Comparison of ENCODE assay signal across 1 cellular context in the genomic region with DNA sequence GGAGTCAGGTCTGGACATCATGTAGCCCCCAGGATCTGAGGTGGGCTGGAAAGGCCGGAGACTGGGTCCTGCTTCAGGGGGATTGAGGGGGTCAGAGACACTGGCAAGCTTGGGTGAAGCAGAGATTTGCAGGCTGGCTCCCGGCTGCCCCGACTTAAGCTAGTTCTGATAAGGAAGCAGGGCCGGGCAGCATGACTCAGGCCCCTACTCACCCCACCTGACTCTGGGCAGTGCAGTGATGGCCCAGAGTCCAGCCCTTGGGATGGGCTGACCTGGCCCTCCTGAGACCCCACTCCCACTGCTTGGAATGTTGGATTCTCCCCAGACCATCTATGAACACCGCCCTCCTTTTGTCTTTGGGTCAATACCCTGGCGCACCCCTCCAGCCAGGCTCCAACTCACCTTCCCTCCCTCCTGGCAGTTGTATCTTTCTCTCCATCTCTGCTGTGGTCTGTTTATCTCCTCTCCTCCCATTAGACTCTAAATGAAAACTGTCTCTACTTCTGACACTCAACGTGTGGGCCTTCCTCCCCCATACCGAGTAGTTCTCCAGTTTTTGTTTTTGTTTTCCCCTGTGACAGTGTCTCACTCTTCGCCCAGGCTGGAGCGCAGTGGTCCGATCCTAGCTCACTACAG.
A peak's percentile ranks its signal among the peaks of the same experiment; 100 is the strongest.
TF ChIP-seq lines count a peak whose summit lies in the region.

No MANE protein-coding gene starts in this region.

TF ChIP-seq in HepG2, 621 proteins besides CTCF, POLR2A, EP300 and RAD21:
- TF ChIP-seq, protein P1, sequence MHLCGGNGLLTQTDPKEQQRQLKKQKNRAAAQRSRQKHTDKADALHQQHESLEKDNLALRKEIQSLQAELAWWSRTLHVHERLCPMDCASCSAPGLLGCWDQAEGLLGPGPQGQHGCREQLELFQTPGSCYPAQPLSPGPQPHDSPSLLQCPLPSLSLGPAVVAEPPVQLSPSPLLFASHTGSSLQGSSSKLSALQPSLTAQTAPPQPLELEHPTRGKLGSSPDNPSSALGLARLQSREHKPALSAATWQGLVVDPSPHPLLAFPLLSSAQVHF (CRISPR knock-in tag; IDR thresholded peaks at IDR 0.05), result no peak
- 0 out of 2 replicates have a peak, but pooled peaks have one; percentile 26 for TF ChIP-seq PITX1 (CRISPR knock-in tag; IDR thresholded peaks at IDR 0.05)
- TF ChIP-seq ZFYVE20 (CRISPR knock-in tag; IDR thresholded peaks at IDR 0.05; ENCODE audit: borderline replicate concordance, low read depth), result no peak
- TF ChIP-seq, protein P2, sequence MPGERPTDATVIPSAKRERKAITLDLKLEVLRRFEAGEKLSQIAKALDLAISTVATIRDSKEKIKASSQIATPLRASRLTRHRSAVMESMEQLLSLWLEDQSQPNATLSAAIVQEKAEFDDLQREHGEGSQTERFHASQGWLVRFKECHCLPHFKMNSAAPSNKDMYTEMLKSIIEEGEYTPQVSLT (CRISPR knock-in tag; IDR thresholded peaks at IDR 0.05; ENCODE audit: borderline replicate concordance, low read depth), result no peak
- TF ChIP-seq, protein P3, sequence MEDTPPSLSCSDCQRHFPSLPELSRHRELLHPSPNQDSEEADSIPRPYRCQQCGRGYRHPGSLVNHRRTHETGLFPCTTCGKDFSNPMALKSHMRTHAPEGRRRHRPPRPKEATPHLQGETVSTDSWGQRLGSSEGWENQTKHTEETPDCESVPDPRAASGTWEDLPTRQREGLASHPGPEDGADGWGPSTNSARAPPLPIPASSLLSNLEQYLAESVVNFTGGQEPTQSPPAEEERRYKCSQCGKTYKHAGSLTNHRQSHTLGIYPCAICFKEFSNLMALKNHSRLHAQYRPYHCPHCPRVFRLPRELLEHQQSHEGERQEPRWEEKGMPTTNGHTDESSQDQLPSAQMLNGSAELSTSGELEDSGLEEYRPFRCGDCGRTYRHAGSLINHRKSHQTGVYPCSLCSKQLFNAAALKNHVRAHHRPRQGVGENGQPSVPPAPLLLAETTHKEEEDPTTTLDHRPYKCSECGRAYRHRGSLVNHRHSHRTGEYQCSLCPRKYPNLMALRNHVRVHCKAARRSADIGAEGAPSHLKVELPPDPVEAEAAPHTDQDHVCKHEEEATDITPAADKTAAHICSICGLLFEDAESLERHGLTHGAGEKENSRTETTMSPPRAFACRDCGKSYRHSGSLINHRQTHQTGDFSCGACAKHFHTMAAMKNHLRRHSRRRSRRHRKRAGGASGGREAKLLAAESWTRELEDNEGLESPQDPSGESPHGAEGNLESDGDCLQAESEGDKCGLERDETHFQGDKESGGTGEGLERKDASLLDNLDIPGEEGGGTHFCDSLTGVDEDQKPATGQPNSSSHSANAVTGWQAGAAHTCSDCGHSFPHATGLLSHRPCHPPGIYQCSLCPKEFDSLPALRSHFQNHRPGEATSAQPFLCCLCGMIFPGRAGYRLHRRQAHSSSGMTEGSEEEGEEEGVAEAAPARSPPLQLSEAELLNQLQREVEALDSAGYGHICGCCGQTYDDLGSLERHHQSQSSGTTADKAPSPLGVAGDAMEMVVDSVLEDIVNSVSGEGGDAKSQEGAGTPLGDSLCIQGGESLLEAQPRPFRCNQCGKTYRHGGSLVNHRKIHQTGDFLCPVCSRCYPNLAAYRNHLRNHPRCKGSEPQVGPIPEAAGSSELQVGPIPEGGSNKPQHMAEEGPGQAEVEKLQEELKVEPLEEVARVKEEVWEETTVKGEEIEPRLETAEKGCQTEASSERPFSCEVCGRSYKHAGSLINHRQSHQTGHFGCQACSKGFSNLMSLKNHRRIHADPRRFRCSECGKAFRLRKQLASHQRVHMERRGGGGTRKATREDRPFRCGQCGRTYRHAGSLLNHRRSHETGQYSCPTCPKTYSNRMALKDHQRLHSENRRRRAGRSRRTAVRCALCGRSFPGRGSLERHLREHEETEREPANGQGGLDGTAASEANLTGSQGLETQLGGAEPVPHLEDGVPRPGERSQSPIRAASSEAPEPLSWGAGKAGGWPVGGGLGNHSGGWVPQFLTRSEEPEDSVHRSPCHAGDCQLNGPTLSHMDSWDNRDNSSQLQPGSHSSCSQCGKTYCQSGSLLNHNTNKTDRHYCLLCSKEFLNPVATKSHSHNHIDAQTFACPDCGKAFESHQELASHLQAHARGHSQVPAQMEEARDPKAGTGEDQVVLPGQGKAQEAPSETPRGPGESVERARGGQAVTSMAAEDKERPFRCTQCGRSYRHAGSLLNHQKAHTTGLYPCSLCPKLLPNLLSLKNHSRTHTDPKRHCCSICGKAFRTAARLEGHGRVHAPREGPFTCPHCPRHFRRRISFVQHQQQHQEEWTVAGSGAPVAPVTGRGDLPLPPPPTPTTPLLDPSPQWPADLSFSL (CRISPR knock-in tag; IDR thresholded peaks at IDR 0.05), result no peak
- TF ChIP-seq NFKBIZ (CRISPR knock-in tag; IDR thresholded peaks at IDR 0.05), result no peak
- TF ChIP-seq, protein P4, sequence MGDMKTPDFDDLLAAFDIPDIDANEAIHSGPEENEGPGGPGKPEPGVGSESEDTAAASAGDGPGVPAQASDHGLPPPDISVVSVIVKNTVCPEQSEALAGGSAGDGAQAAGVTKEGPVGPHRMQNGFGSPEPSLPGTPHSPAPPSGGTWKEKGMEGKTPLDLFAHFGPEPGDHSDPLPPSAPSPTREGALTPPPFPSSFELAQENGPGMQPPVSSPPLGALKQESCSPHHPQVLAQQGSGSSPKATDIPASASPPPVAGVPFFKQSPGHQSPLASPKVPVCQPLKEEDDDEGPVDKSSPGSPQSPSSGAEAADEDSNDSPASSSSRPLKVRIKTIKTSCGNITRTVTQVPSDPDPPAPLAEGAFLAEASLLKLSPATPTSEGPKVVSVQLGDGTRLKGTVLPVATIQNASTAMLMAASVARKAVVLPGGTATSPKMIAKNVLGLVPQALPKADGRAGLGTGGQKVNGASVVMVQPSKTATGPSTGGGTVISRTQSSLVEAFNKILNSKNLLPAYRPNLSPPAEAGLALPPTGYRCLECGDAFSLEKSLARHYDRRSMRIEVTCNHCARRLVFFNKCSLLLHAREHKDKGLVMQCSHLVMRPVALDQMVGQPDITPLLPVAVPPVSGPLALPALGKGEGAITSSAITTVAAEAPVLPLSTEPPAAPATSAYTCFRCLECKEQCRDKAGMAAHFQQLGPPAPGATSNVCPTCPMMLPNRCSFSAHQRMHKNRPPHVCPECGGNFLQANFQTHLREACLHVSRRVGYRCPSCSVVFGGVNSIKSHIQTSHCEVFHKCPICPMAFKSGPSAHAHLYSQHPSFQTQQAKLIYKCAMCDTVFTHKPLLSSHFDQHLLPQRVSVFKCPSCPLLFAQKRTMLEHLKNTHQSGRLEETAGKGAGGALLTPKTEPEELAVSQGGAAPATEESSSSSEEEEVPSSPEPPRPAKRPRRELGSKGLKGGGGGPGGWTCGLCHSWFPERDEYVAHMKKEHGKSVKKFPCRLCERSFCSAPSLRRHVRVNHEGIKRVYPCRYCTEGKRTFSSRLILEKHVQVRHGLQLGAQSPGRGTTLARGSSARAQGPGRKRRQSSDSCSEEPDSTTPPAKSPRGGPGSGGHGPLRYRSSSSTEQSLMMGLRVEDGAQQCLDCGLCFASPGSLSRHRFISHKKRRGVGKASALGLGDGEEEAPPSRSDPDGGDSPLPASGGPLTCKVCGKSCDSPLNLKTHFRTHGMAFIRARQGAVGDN (CRISPR knock-in tag; IDR thresholded peaks at IDR 0.05), result peak; percentile 43
- TF ChIP-seq NFE2L1 (CRISPR knock-in tag; IDR thresholded peaks at IDR 0.05; ENCODE audit: borderline replicate concordance), result no peak
- TF ChIP-seq FOSL2 (CRISPR knock-in tag; IDR thresholded peaks at IDR 0.05), result peak; percentile 61
- no peak for TF ChIP-seq ZBTB1 (CRISPR knock-in tag; IDR thresholded peaks at IDR 0.05; ENCODE audit: borderline replicate concordance)
- peak; percentile 41; the same call in 1 of the 2 replicates for TF ChIP-seq ZNF547 (CRISPR knock-in tag; IDR thresholded peaks at IDR 0.05)
- 0 out of 2 replicates have a peak, but pooled peaks have one; percentile 23 for TF ChIP-seq TBX2 (CRISPR knock-in tag; IDR thresholded peaks at IDR 0.05; ENCODE audit: borderline replicate concordance)
- no peak for TF ChIP-seq NR2F2 (IDR thresholded peaks at IDR 0.05; ENCODE audit: borderline replicate concordance, low read depth)
- no peak for TF ChIP-seq RBM22 (optimal IDR thresholded peaks at IDR 0.05; ENCODE audit: low read length)
- TF ChIP-seq KLF12 (CRISPR knock-in tag; IDR thresholded peaks at IDR 0.05; ENCODE audit: borderline replicate concordance), result no peak
- no peak for TF ChIP-seq STAG1 (CRISPR knock-in tag; IDR thresholded peaks at IDR 0.05)
- no peak for TF ChIP-seq ZFP36L1 (CRISPR knock-in tag; IDR thresholded peaks at IDR 0.05)
- TF ChIP-seq ZNF121 (CRISPR knock-in tag; IDR thresholded peaks at IDR 0.05), result peak; percentile 85
- TF ChIP-seq, protein P5, sequence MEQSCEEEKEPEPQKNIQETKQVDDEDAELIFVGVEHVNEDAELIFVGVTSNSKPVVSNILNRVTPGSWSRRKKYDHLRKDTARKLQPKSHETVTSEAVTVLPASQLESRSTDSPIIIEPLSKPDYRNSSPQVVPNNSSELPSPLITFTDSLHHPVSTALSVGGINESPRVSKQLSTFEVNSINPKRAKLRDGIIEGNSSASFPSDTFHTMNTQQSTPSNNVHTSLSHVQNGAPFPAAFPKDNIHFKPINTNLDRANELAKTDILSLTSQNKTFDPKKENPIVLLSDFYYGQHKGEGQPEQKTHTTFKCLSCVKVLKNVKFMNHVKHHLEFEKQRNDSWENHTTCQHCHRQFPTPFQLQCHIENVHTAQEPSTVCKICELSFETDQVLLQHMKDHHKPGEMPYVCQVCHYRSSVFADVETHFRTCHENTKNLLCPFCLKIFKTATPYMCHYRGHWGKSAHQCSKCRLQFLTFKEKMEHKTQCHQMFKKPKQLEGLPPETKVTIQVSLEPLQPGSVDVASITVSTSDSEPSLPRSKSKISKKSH (CRISPR knock-in tag; IDR thresholded peaks at IDR 0.05; ENCODE audit: borderline replicate concordance), result 0 out of 2 replicates have a peak, but pooled peaks have one; percentile 46
